In genomic region chr11:16738949-16739262, GRCh38 we compare ENCODE assay signal across 7 cellular contexts. TPM values are rescaled to one million over a fixed set of nuclear protein-coding genes. Genes with fewer than 3 reads are reported as not detected.
DNase-seq lines count a peak whose midpoint lies in the region; ATAC-seq and TF ChIP-seq lines count a peak whose summit lies in the region.

No MANE protein-coding gene starts in this region.

- peaks cover 0 to 3% (median 0%) of the 10 kb centered on the region in 3 donors for H3K27me3 Mint-ChIP-seq in CD14-positive monocyte (ENCODE audit: low read depth in 3 of 3)

- H3K27me3 ChIP-seq in OCI-LY1 (ENCODE audit: insufficient read depth, low read length) = no peaks in the 10 kb centered on the region
- H3K27me3 ChIP-seq in right cardiac atrium (ENCODE audit: control insufficient read depth, insufficient read depth) = no peaks in the 10 kb centered on the region
- no peaks in the 10 kb centered on the region for H3K27me3 ChIP-seq in stomach

- TF ChIP-seq CTCF in OCI-LY1 (IDR thresholded peaks at IDR 0.05; ENCODE audit: low read length) (no peak), stomach (IDR thresholded peaks at IDR 0.05) (no peak), CD14-positive monocyte (IDR thresholded peaks at IDR 0.05) (no peak)

- H3K79me2 ChIP-seq in OCI-LY1 (ENCODE audit: insufficient read depth, low read length) = peaks cover 52% of the 10 kb centered on the region

- H3K4me1 Mint-ChIP-seq in CD14-positive monocyte = peaks cover 18% of the 10 kb centered on the region

- ATAC-seq in GM21515 (IDR thresholded peaks at IDR 0.05; ENCODE audit: unreplicated experiment) (peak; percentile 3), right cardiac atrium (peak in 1 of 2 donors; percentile 6), GM21529 (IDR thresholded peaks at IDR 0.05; ENCODE audit: unreplicated experiment) (no peak)

- H4K20me1 ChIP-seq in OCI-LY1 (ENCODE audit: insufficient read depth, low read length) = no peaks in the 10 kb centered on the region

- H3K9ac ChIP-seq in OCI-LY1 (ENCODE audit: low read length) = peak overlapping the region; percentile 87

- H3F3A ChIP-seq in OCI-LY1 (ENCODE audit: insufficient read depth, low read length) = no peaks in the 10 kb centered on the region

- peak overlapping the region; percentile 84 for H3K4me2 ChIP-seq in OCI-LY1 (ENCODE audit: low read length)

- H3K9me2 ChIP-seq in OCI-LY1 (ENCODE audit: low read depth, low read length) = no peaks in the 10 kb centered on the region

- H3K27ac Mint-ChIP-seq in CD14-positive monocyte = no peak overlapping the region

- no peak for DNase-seq in right cardiac atrium
- no peak for DNase-seq in stomach
- no peak for DNase-seq in CD14-positive monocyte (ENCODE audit: low spot score)
- DNase-seq in superior temporal gyrus (ENCODE audit: extremely low spot score) = no peak

- TF ChIP-seq POLR2A in stomach (IDR thresholded peaks at IDR 0.05) = no peak

- no peak overlapping the region for H2AFZ ChIP-seq in OCI-LY1 (ENCODE audit: low read length)

- under 1% methylated on average over 14 of the region's 14 CpGs for WGBS in right cardiac atrium
- WGBS in stomach, 5 donors = 0 to 1% (median 0%) methylated on average over 14 of the region's 14 CpGs

- H3K9me3 ChIP-seq in OCI-LY1 (ENCODE audit: low read length) = no peaks in the 10 kb centered on the region
- H3K9me3 ChIP-seq in right cardiac atrium (ENCODE audit: control insufficient read depth, low read length) = no peaks in the 10 kb centered on the region
- H3K9me3 ChIP-seq in stomach = no peaks in the 10 kb centered on the region

- no peak for TF ChIP-seq EP300 in stomach (IDR thresholded peaks at IDR 0.05)

- H3K4me1 ChIP-seq in OCI-LY1 (ENCODE audit: insufficient read depth, low read length, severe bottlenecking) = peaks cover 31% of the 10 kb centered on the region
- peaks cover 6% of the 10 kb centered on the region for H3K4me1 ChIP-seq in right cardiac atrium (ENCODE audit: control insufficient read depth, insufficient read depth, low read length)
- H3K4me1 ChIP-seq in stomach = peaks cover 36 to 54% (median 44%) of the 10 kb centered on the region in 4 donors

- intact Hi-C loops in right cardiac atrium (cut with DNase I) = no loop called here
- intact Hi-C loops in stomach (cut with DNase I; ENCODE audit: low total_unique reads) = no loop called here
- intact Hi-C loops in CD14-positive monocyte (cut with micrococcal nuclease) = loop anchor here (2.0 to 5.0 kb wide), 2 partner anchors 338 kb away; partner anchors contain the start of gene RPS13 (in 2 of the 2)

- H3K36me3 Mint-ChIP-seq in CD14-positive monocyte = peaks cover 13 to 24% of the 10 kb centered on the region in 2 donors

- H3K4me3 Mint-ChIP-seq in CD14-positive monocyte = no peak overlapping the region

- H3K4me3 ChIP-seq in OCI-LY1 (ENCODE audit: low read depth, low read length, poor library complexity, severe bottlenecking) (peak overlapping the region; percentile 77), right cardiac atrium (ENCODE audit: low read length) (peak overlapping the region; percentile 100), stomach (peak overlapping the region; percentile 63 to 84 (median 75))

- H3K36me3 ChIP-seq in OCI-LY1 (ENCODE audit: insufficient read depth, low read length) (peaks cover 31% of the 10 kb centered on the region), stomach (peaks cover 0 to 9% (median 4%) of the 10 kb centered on the region in 4 donors)

- peak overlapping the region; percentile 55 for H3K27ac ChIP-seq in OCI-LY1 (ENCODE audit: low read depth, low read length, poor library complexity, severe bottlenecking)
- peak overlapping the region; percentile 100 for H3K27ac ChIP-seq in right cardiac atrium (ENCODE audit: low read length)
- peak overlapping the region; percentile 91 to 96 (median 95) for H3K27ac ChIP-seq in stomach

- H3K9me3 Mint-ChIP-seq in CD14-positive monocyte = no peaks in the 10 kb centered on the region

RNA-seq across cellular contexts. Expression of gene C11orf58, which starts 0.5 kb away (rescaled TPM):
- total RNA-seq in right cardiac atrium (100 to 1,000 TPM; 128 to 139 (median 130) TPM), stomach (100 to 1,000 TPM; 117 to 336 (median 152) TPM)
- polyA plus RNA-seq in right cardiac atrium (124 TPM), stomach (100 to 1,000 TPM in 2 of 3 donors, 10 to 100 TPM in 1; 86.2 to 145 (median 118) TPM), CD14-positive monocyte (100 to 1,000 TPM in 1 of 2 donors, 10 to 100 TPM in 1; 94.5 to 102 TPM)

Comparison
In these comparisons a context has a peak if more than half of its experiments do, and no peak if none do; other contexts are left out.
1. intact Hi-C loops: an anchor here in CD14-positive monocyte (2.0 to 5.0 kb wide); none called in right cardiac atrium and stomach.